16 cellular contexts compared by ENCODE assay signal in the genomic region with DNA sequence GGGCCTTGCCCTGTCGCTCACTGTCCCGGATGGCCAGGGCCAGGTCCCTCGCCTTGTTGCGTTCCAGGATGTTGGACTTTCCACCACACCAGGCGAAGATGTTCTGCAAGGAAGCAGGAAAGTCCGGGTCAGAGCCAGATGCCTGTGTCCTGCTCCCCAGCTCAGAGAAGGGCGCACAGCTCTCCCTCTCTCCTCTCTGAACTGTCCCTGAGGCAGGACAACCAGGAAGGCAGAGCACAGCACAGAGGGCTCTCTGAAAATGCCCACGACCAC. TPM values are rescaled to one million over a fixed set of nuclear protein-coding genes. Genes with fewer than 3 reads are reported as not detected.
"Had no signal": no experiment of that assay in that cellular context is flagged by ENCODE, and none has a peak within 500 bp of the region (broad histone marks: within the 10 kb centered on the region; RNA-seq: fewer than 3 reads in every experiment).

No MANE protein-coding gene starts in this region.

- H3K27ac Mint-ChIP-seq: activated CD4-positive, alpha-beta T cell treated with anti-CD3 and anti-CD28 coated beads, Interleukin-2, amount 10 ng/mL, durations not matched to agents 7 days and 5 days; dendritic cell treated with granulocyte-macrophage colony-stimulating factor and Interleukin-4, amounts not matched to agents 40 ng/mL and 50 ng/mL, for 4 days; WTC11 had no signal

- H3K9me3 ChIP-seq: testis had no signal

- H3K27ac ChIP-seq: testis had no signal

- H3K4me3 ChIP-seq: testis had no signal

- ATAC-seq: left ventricle myocardium superior, WTC11 had no signal

- H3K9me3 Mint-ChIP-seq: dendritic cell treated with granulocyte-macrophage colony-stimulating factor and Interleukin-4, amounts not matched to agents 40 ng/mL and 50 ng/mL, for 4 days had no signal

- H3K27me3 Mint-ChIP-seq: activated CD4-positive, alpha-beta T cell treated with anti-CD3 and anti-CD28 coated beads, Interleukin-2, amount 10 ng/mL, durations not matched to agents 7 days and 5 days; dendritic cell treated with granulocyte-macrophage colony-stimulating factor and Interleukin-4, amounts not matched to agents 40 ng/mL and 50 ng/mL, for 4 days had no signal

- DNase-seq: activated CD4-positive, alpha-beta T cell treated with anti-CD3 and anti-CD28 coated beads, Interleukin-2, amount 10 ng/mL, durations not matched to agents 7 days and 5 days; activated CD8-positive, alpha-beta memory T cell treated with anti-CD3 and anti-CD28 coated beads, Interleukin-2, amount 50 U/mL, for 48 hours; anterior cingulate cortex; effector memory CD4-positive, alpha-beta T cell; kidney glomerular epithelial cell; left ventricle myocardium superior; mesendoderm; stimulated activated CD4-positive, alpha-beta T cell treated with anti-CD3 and anti-CD28 coated beads, Interleukin-12 subunit alpha, Interleukin-12 subunit beta, amount 100 ng/mL, for 4 hours; stimulated activated CD4-positive, alpha-beta T cell treated with anti-CD3 and anti-CD28 coated beads, Interleukin-2, amount 100 ng/mL, for 24 hours; stimulated activated naive CD4-positive, alpha-beta T cell; testis had no signal

- H3K4me3 Mint-ChIP-seq: activated CD4-positive, alpha-beta T cell treated with anti-CD3 and anti-CD28 coated beads, Interleukin-2, amount 10 ng/mL, durations not matched to agents 7 days and 5 days; dendritic cell treated with granulocyte-macrophage colony-stimulating factor and Interleukin-4, amounts not matched to agents 40 ng/mL and 50 ng/mL, for 4 days; nephron; WTC11 had no signal

- H3K27me3 ChIP-seq: testis had no signal

RNA-seq across cellular contexts. Expression of gene SH2D6, which starts 19.4 kb away (rescaled TPM):
- total RNA-seq: bronchial epithelial cell, left ventricle myocardium superior, urinary bladder had no signal
